14 cellular contexts compared by ENCODE assay signal in genomic region chr22:45999379-45999971, GRCh38. TPM values are rescaled to one million over a fixed set of nuclear protein-coding genes. Genes with fewer than 3 reads are reported as not detected.
DNase-seq lines count a peak whose midpoint lies in the region; ATAC-seq and TF ChIP-seq lines count a peak whose summit lies in the region.
"Had no signal": no experiment of that assay in that cellular context is flagged by ENCODE, and none has a peak within 500 bp of the region (broad histone marks: within the 10 kb centered on the region; RNA-seq: fewer than 3 reads in every experiment).

No MANE protein-coding gene starts in this region.

- peak overlapping the region; percentile 74 for H4K91ac ChIP-seq in mesenchymal stem cell (ENCODE audit: low read length)

- TF ChIP-seq POLR2A in esophagus muscularis mucosa (IDR thresholded peaks at IDR 0.05; ENCODE audit: low read depth) = no peak
- TF ChIP-seq POLR2A in uterus (IDR thresholded peaks at IDR 0.05) = no peak

- WGBS in mesenchymal stem cell = 92% methylated on average over 13 of the region's 14 CpGs
- WGBS in esophagus muscularis mucosa = 97% methylated on average over 13 of the region's 14 CpGs

- peaks cover 2% of the 10 kb centered on the region for H3K79me1 ChIP-seq in mesenchymal stem cell (replicated peaks; ENCODE audit: low read length, poor library complexity, severe bottlenecking)

- H3K4me2 ChIP-seq in mesenchymal stem cell (ENCODE audit: low read length, poor library complexity, severe bottlenecking) = no peak overlapping the region

- no peak overlapping the region for H2BK5ac ChIP-seq in mesenchymal stem cell (ENCODE audit: low read depth, low read length, poor library complexity, severe bottlenecking)

- H3K27ac ChIP-seq in mesenchymal stem cell (ENCODE audit: low read length, poor library complexity, severe bottlenecking) (no peak overlapping the region), esophagus muscularis mucosa (replicated peaks in 1 of 4) (peak overlapping the region in 1 of 4 donors; percentile 82), uterus (peak overlapping the region in 1 of 2 donors; percentile 75)

- H4K8ac ChIP-seq in mesenchymal stem cell (ENCODE audit: low read length) = no peak overlapping the region

- H3K36me3 ChIP-seq in H7 (replicated peaks; ENCODE audit: control insufficient read depth, insufficient read depth, low read length) = no peaks in the 10 kb centered on the region
- no peaks in the 10 kb centered on the region for H3K36me3 ChIP-seq in mesenchymal stem cell (ENCODE audit: control insufficient read depth in 1 of 2, insufficient read depth in 2 of 2, low read depth in 1 of 2, low read length in 2 of 2)
- no peaks in the 10 kb centered on the region for H3K36me3 ChIP-seq in esophagus muscularis mucosa
- no peaks in the 10 kb centered on the region for H3K36me3 ChIP-seq in uterus

- no peak overlapping the region for H2AFZ ChIP-seq in mesenchymal stem cell (ENCODE audit: low read depth, low read length)

- TF ChIP-seq CTCF in esophagus muscularis mucosa (IDR thresholded peaks at IDR 0.05) (no peak), uterus (IDR thresholded peaks at IDR 0.05) (no peak)

- H3K14ac ChIP-seq in mesenchymal stem cell (ENCODE audit: low read length in 2 of 2) = no peak overlapping the region

- peak overlapping the region; percentile 3 for H2BK120ac ChIP-seq in mesenchymal stem cell (ENCODE audit: low read depth, low read length)

- peak overlapping the region; percentile 16 to 71 for H3K18ac ChIP-seq in mesenchymal stem cell (ENCODE audit: low read depth in 1 of 2, low read length in 2 of 2)

- H3K4me3 ChIP-seq in H7 (ENCODE audit: insufficient read depth, low read depth, low read length) (no peak overlapping the region), mesenchymal stem cell (ENCODE audit: insufficient read depth in 1 of 2, low read depth in 1 of 2, low read length in 2 of 2) (no peak overlapping the region), esophagus muscularis mucosa (no peak overlapping the region), uterus (no peak overlapping the region)

- H3K27me3 ChIP-seq in H7 (ENCODE audit: control insufficient read depth, insufficient read depth, low read length) (no peaks in the 10 kb centered on the region), mesenchymal stem cell (ENCODE audit: control insufficient read depth in 1 of 2, insufficient read depth in 1 of 2, low read length in 2 of 2) (no peaks in the 10 kb centered on the region), esophagus muscularis mucosa (no peaks in the 10 kb centered on the region), uterus (no peaks in the 10 kb centered on the region)

- ATAC-seq in sciatic nerve = no peak

- intact Hi-C loops in esophagus muscularis mucosa (cut with DNase I) (loop anchor here (5.0 kb wide), 1 partner anchor 313 kb away; no protein-coding TSS in a partner anchor), uterus (cut with DNase I; ENCODE audit: low total_unique reads) (loop anchor here (10.0 kb wide), 1 partner anchor 325 kb away; no protein-coding TSS in a partner anchor), sciatic nerve (cut with DNase I) (loop anchor here (10.0 kb wide), 1 partner anchor 315 kb away; no protein-coding TSS in a partner anchor)

- no peak overlapping the region for H3K23ac ChIP-seq in mesenchymal stem cell (ENCODE audit: low read length in 2 of 2)

- H3K9ac ChIP-seq in mesenchymal stem cell (ENCODE audit: low read length) = no peak overlapping the region

- DNase-seq in H7 = peak; percentile 53
- DNase-seq in NCI-H1417 (lab: John Stamatoyannopoulos, UW) = peak in 2 of 3 experiments; percentile 82 to 95
- peak; percentile 80 for DNase-seq in SHP77 treated with DMSO at 0.1 percent for 48 hours (lab: John Stamatoyannopoulos, UW)
- no peak for DNase-seq in mesenchymal stem cell
- DNase-seq in esophagus muscularis mucosa (ENCODE audit: extremely low spot score) = no peak
- no peak for DNase-seq in uterus
- DNase-seq in sciatic nerve (ENCODE audit: low spot score) = no peak
- DNase-seq: activated T-cell treated with anti-CD3 and anti-CD28 coated beads, Interleukin-2, amount 50 U/mL, for 48 hours; GOT3; NCI-H187 treated with DMSO at 0.1 percent for 48 hours; stimulated activated CD4-positive, alpha-beta T cell treated with anti-CD3 and anti-CD28 coated beads, Interleukin-4, amount 100 ng/mL, for 1 hour had no signal

- H3K4me1 ChIP-seq in mesenchymal stem cell (ENCODE audit: control insufficient read depth, insufficient read depth, low read depth, low read length) (peaks cover 88% of the 10 kb centered on the region), esophagus muscularis mucosa (peaks cover 75 to 97% (median 79%) of the 10 kb centered on the region in 4 donors), uterus (peaks cover 0 to 24% of the 10 kb centered on the region in 2 donors)

- no peak for TF ChIP-seq EP300 in esophagus muscularis mucosa (IDR thresholded peaks at IDR 0.05)

- peak overlapping the region; percentile 8 for H2AK5ac ChIP-seq in mesenchymal stem cell (ENCODE audit: low read length, severe bottlenecking)

- H2BK15ac ChIP-seq in mesenchymal stem cell (ENCODE audit: low read depth, poor library complexity, severe bottlenecking) = peak overlapping the region; percentile 96

- peak overlapping the region; percentile 1 to 84 for H3K4ac ChIP-seq in mesenchymal stem cell (ENCODE audit: low read depth in 1 of 2, low read length in 2 of 2)

- H3K9me3 ChIP-seq in mesenchymal stem cell (ENCODE audit: control insufficient read depth, low read length) = no peaks in the 10 kb centered on the region
- no peaks in the 10 kb centered on the region for H3K9me3 ChIP-seq in esophagus muscularis mucosa
- no peaks in the 10 kb centered on the region for H3K9me3 ChIP-seq in uterus

- H2BK12ac ChIP-seq in mesenchymal stem cell (ENCODE audit: low read length in 2 of 2) = peak overlapping the region; percentile 94 to 97

RNA-seq across cellular contexts. Expression of gene WNT7B, which starts 22.5 kb away (rescaled TPM):
- 0.10 TPM in 1 of 2 replicates, not detected in the other for total RNA-seq in H7 (2014; rRNA removed; shearing (Covaris generic))
- not detected for polyA plus RNA-seq in mesenchymal stem cell (2013, experiment 1 of 2)
- not detected for polyA plus RNA-seq in mesenchymal stem cell (2013, experiment 2 of 2)
- total RNA-seq in esophagus muscularis mucosa (not detected), uterus (under 1 TPM in 1 of 4 donors, not detected in 3; 0.41 TPM), sciatic nerve (not detected)
- total RNA-seq: LHCN-M2, mesenteric fat pad had no signal
- polyA plus RNA-seq: BJ had no signal

Comparison
In these comparisons a context has a peak if more than half of its experiments do, and no peak if none do; other contexts are left out.
1. DNase-seq: peak in H7 (single experiment), NCI-H1417 (2 of 3) and SHP77 treated with DMSO at 0.1 percent for 48 hours (single experiment); none in mesenchymal stem cell (single experiment), esophagus muscularis mucosa (single experiment), uterus (0 of 2) and sciatic nerve (single experiment).